Comparison of ENCODE assay signal across 8 cellular contexts in the genomic region with DNA sequence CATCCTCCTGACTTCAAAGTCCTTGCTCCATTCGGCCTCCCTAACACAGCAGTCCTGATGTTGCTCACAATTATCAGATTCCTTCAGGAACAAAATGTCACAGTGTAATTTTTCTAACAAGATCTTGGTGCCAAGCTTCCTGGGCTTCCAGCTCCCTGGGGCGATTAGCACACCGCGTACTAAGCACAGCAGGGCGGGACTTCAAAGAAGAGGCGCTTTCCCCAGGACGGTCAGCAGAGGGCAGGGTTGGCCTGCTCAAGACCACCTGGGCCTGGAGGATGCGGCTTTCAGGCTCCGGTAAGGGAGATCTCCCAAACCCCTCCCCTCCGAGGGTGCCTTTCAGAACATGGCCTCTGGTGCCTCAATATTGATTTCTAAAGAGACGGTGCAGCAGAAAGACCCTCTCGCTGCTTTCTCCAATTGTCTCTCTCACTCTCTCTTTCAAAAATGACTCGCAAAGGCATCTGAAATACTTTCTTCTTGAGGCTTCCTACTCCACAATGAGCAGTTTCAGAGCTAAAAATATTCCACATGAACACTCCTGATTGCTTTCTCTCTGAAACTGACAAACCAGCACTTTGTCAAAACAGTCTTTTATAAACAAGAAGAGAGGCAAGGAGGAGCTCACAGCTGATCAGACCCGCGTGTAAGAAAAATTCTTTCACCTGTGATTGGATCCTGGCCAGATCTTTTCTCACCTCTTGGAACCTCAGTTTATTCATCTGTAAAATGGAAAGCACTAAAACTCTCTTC.
DNase-seq lines count a peak whose midpoint lies in the region; ATAC-seq and TF ChIP-seq lines count a peak whose summit lies in the region.

No MANE protein-coding gene starts in this region.

- H3K9me3 Mint-ChIP-seq in activated naive CD4-positive, alpha-beta T cell treated with anti-CD3 and anti-CD28 coated beads for 36 hours = no peaks in the 10 kb centered on the region

- H3K27me3 Mint-ChIP-seq in activated naive CD4-positive, alpha-beta T cell treated with anti-CD3 and anti-CD28 coated beads for 36 hours (ENCODE audit: low read depth) = peaks cover 21% of the 10 kb centered on the region

- peak; percentile 85 for TF ChIP-seq CTCF in GM10248 (IDR thresholded peaks at IDR 0.05; ENCODE audit: control extremely low read depth, extremely low read depth, low read depth, missing control alignments)
- peak; percentile 95 for TF ChIP-seq CTCF in OCI-LY3 (IDR thresholded peaks at IDR 0.05; ENCODE audit: low read depth, low read length)

- in situ Hi-C loops in GM23248 (cut with MboI) = loop anchor here (10.0 to 25.0 kb wide), 2 partner anchors 711 to 1204 kb away; no protein-coding TSS in a partner anchor

- peak overlapping the region; percentile 67 for H2AFZ ChIP-seq in GM23248
- H2AFZ ChIP-seq in OCI-LY3 (ENCODE audit: low read depth, low read length) = peak overlapping the region; percentile 80

- peaks cover 6% of the 10 kb centered on the region for H3K4me1 Mint-ChIP-seq in activated naive CD4-positive, alpha-beta T cell treated with anti-CD3 and anti-CD28 coated beads for 36 hours (ENCODE audit: low read depth)

- H3F3A ChIP-seq in GM23248 (ENCODE audit: insufficient read depth) = no peaks in the 10 kb centered on the region

- H3K4me2 ChIP-seq in GM23248 (ENCODE audit: unreplicated experiment) (peak overlapping the region; percentile 67), OCI-LY3 (ENCODE audit: low read length) (peak overlapping the region; percentile 63)

- H3K9ac ChIP-seq in GM23248 (no peak overlapping the region), OCI-LY3 (ENCODE audit: low read length) (no peak overlapping the region)

- no peaks in the 10 kb centered on the region for H3K9me2 ChIP-seq in GM23248 (ENCODE audit: insufficient read depth)

- DNase-seq in GM10248 (ENCODE audit: extremely low spot score) (peak; percentile 62), GM23248 (peak; percentile 90), Right ventricle myocardium superior (peak; percentile 89), pons (ENCODE audit: low spot score) (peak; percentile 74)
- DNase-seq in Jurkat, Clone E6-1 (ENCODE audit: low read depth, low spot score) = peak; percentile 63
- DNase-seq in activated naive CD4-positive, alpha-beta T cell treated with anti-CD3 and anti-CD28 coated beads for 36 hours = peak; percentile 70
- DNase-seq in effector CD4-positive, alpha-beta T cell = no peak

- CTCF ChIA-PET in GM10248 (lab: Yijun Ruan, JAX) = interaction anchor here (0.6 to 2.7 kb wide), 31 partner anchors 8 to 1751 kb away, joined by 3 to 26 read pairs (median 4); no protein-coding TSS in a partner anchor
- CTCF ChIA-PET in activated naive CD4-positive, alpha-beta T cell treated with anti-CD3 and anti-CD28 coated beads for 36 hours (lab: Charles Lee) = interaction anchor here (0.5 to 1.7 kb wide), 12 partner anchors 9 to 1235 kb away, joined by 3 to 6 read pairs (median 3); partner anchors contain the start of gene PSMD6

- peak overlapping the region; percentile 13; the same call in 1 of the 2 replicates for H3K4me3 ChIP-seq in GM23248
- no peak overlapping the region for H3K4me3 ChIP-seq in Jurkat, Clone E6-1 (ENCODE audit: low read length)
- H3K4me3 ChIP-seq in OCI-LY3 (ENCODE audit: low read length) = peak overlapping the region; percentile 58

- H3K27me3 ChIP-seq in GM23248 (replicated peaks; ENCODE audit: insufficient read depth) (no peaks in the 10 kb centered on the region), OCI-LY3 (ENCODE audit: low read depth, low read length) (peaks cover 50% of the 10 kb centered on the region)

- no peaks in the 10 kb centered on the region for H3K36me3 Mint-ChIP-seq in activated naive CD4-positive, alpha-beta T cell treated with anti-CD3 and anti-CD28 coated beads for 36 hours (ENCODE audit: low read depth)

- intact Hi-C loops in activated naive CD4-positive, alpha-beta T cell treated with anti-CD3 and anti-CD28 coated beads for 36 hours (cut with micrococcal nuclease) = loop anchor here (1.0 to 10.0 kb wide), 4 partner anchors 901 to 1219 kb away; no protein-coding TSS in a partner anchor
- intact Hi-C loops in Right ventricle myocardium superior (cut with DNase I) = loop anchor here (5.0 to 10.0 kb wide), 4 partner anchors 131 to 891 kb away; no protein-coding TSS in a partner anchor

- no peak overlapping the region for H3K4me3 Mint-ChIP-seq in activated naive CD4-positive, alpha-beta T cell treated with anti-CD3 and anti-CD28 coated beads for 36 hours

- H3K4me1 ChIP-seq in GM23248 (ENCODE audit: insufficient read depth) (no peaks in the 10 kb centered on the region; the same call in 1 of the 2 replicates), OCI-LY3 (ENCODE audit: low read length) (peaks cover 9% of the 10 kb centered on the region; the same call in 1 of the 2 replicates)

- no peaks in the 10 kb centered on the region for H3K79me2 ChIP-seq in GM23248 (ENCODE audit: insufficient read depth)
- no peaks in the 10 kb centered on the region for H3K79me2 ChIP-seq in OCI-LY3 (ENCODE audit: low read length)

- H3K27ac ChIP-seq in GM23248 (no peak overlapping the region), OCI-LY3 (ENCODE audit: low read length) (no peak overlapping the region)

- 23 to 25% methylated on average over 15 of the region's 15 CpGs for WGBS in GM23248 (ENCODE audit: low coverage in 1 of 2, low lambda C conversion rate in 2 of 2, missing lambda C conversion rate in 2 of 2), 2 experiments

- H4K20me1 ChIP-seq in GM23248 (ENCODE audit: insufficient read depth) (no peaks in the 10 kb centered on the region), OCI-LY3 (ENCODE audit: insufficient read depth, low read length) (no peaks in the 10 kb centered on the region)

- POLR2A ChIA-PET in GM10248 (lab: Yijun Ruan, JAX) = no interaction called here

- H3K36me3 ChIP-seq in GM23248 (ENCODE audit: low read depth) = no peaks in the 10 kb centered on the region
- no peaks in the 10 kb centered on the region for H3K36me3 ChIP-seq in OCI-LY3 (replicated peaks; ENCODE audit: low read depth, low read length)

- ATAC-seq in Right ventricle myocardium superior (ENCODE audit: poor library complexity) = peak; percentile 97

- no peaks in the 10 kb centered on the region for H3K9me3 ChIP-seq in GM23248 (ENCODE audit: low read depth)
- H3K9me3 ChIP-seq in OCI-LY3 (ENCODE audit: insufficient read depth, low read length) = no peaks in the 10 kb centered on the region

- H3K27ac Mint-ChIP-seq in activated naive CD4-positive, alpha-beta T cell treated with anti-CD3 and anti-CD28 coated beads for 36 hours = no peak overlapping the region
